8 cellular contexts compared by ENCODE assay signal in genomic region chr15:89243046-89243690, GRCh38. TPM values are rescaled to one million over a fixed set of nuclear protein-coding genes. Genes with fewer than 3 reads are reported as not detected.
A peak's percentile ranks its signal among the peaks of the same experiment; 100 is the strongest.
DNase-seq lines count a peak whose midpoint lies in the region; ATAC-seq, FAIRE-seq and TF ChIP-seq lines count a peak whose summit lies in the region.

No MANE protein-coding gene starts in this region.

- H3K4me3 ChIP-seq in RWPE2 (ENCODE audit: severe bottlenecking) (peak overlapping the region; percentile 79), fibroblast of mammary gland (ENCODE audit: control insufficient read depth, low read depth, low read length) (peak overlapping the region; percentile 97)

- H3K9me3 ChIP-seq in RWPE2 (ENCODE audit: severe bottlenecking) = no peaks in the 10 kb centered on the region

- H3K4me1 Mint-ChIP-seq in Calu3 (ENCODE audit: low read depth, unreplicated experiment) (peaks cover 29% of the 10 kb centered on the region), osteocyte (ENCODE audit: unreplicated experiment) (peaks cover 23% of the 10 kb centered on the region)

- H3K4me1 ChIP-seq in RWPE2 (ENCODE audit: insufficient read depth, poor library complexity, severe bottlenecking) = peaks cover 7% of the 10 kb centered on the region

- DNase-seq in Calu3 (no peak), RWPE2 (ENCODE audit: low spot score) (no peak), fibroblast of mammary gland (ENCODE audit: low read depth) (peak; percentile 53), osteocyte (ENCODE audit: extremely low spot score, unreplicated experiment) (no peak), anterior cingulate cortex (lab: John Stamatoyannopoulos, UW) (no peak), HTR-8/SVneo (ENCODE audit: insufficient read length, low spot score) (no peak)

- BruUV-seq in Calu3 (replicated peaks; lab: Mats Ljungman, UMichigan) = TSS peak; percentile 64

- CTCF ChIA-PET in Calu3 (lab: Charles Lee) = interaction anchor here (0.6 to 3.0 kb wide), 2 partner anchors 37 to 332 kb away, joined by 4 to 28 read pairs; partner anchors contain the start of gene TICRR

- intact Hi-C loops in Calu3 (cut with micrococcal nuclease; ENCODE audit: unreplicated experiment) = loop anchor here (1.0 kb wide), 2 partner anchors 37 to 349 kb away; no protein-coding TSS in a partner anchor

- ATAC-seq in RWPE2 (ENCODE audit: low read depth) (peak; percentile 4), GM19395 (IDR thresholded peaks at IDR 0.05; ENCODE audit: unreplicated experiment) (no peak), HG03175 (IDR thresholded peaks at IDR 0.05; ENCODE audit: unreplicated experiment) (no peak)

- FAIRE-seq in HTR-8/SVneo (lab: Jason Lieb, UNC) = no peak

- peaks cover 33% of the 10 kb centered on the region for H3K36me3 Mint-ChIP-seq in Calu3 (ENCODE audit: insufficient read depth, unreplicated experiment)
- H3K36me3 Mint-ChIP-seq in osteocyte (ENCODE audit: unreplicated experiment) = no peaks in the 10 kb centered on the region

- peaks cover 25% of the 10 kb centered on the region for H3K36me3 ChIP-seq in RWPE2 (ENCODE audit: low read depth)

- H3K9me3 Mint-ChIP-seq in Calu3 (ENCODE audit: low read depth, unreplicated experiment) = no peaks in the 10 kb centered on the region
- no peaks in the 10 kb centered on the region for H3K9me3 Mint-ChIP-seq in osteocyte (ENCODE audit: unreplicated experiment)

- peak overlapping the region; percentile 57 for H3K27ac ChIP-seq in RWPE2 (ENCODE audit: poor library complexity, severe bottlenecking)

- peak overlapping the region; percentile 91 for H3K4me3 Mint-ChIP-seq in Calu3 (ENCODE audit: low read depth, unreplicated experiment)
- peak overlapping the region; percentile 88 for H3K4me3 Mint-ChIP-seq in osteocyte (ENCODE audit: unreplicated experiment)

- TF ChIP-seq CTCF in Calu3 (IDR thresholded peaks at IDR 0.05; ENCODE audit: unreplicated experiment) (no peak), RWPE2 (IDR thresholded peaks at IDR 0.05; ENCODE audit: poor library complexity, severe bottlenecking) (no peak), fibroblast of mammary gland (conservative IDR thresholded peaks at IDR 0.05; ENCODE audit: control insufficient read depth, insufficient read depth, low read depth, low read length) (no peak), osteocyte (IDR thresholded peaks at IDR 0.05) (no peak)

- peak overlapping the region; percentile 79 for H3K27ac Mint-ChIP-seq in Calu3 (ENCODE audit: unreplicated experiment)
- peak overlapping the region; percentile 47 for H3K27ac Mint-ChIP-seq in osteocyte (ENCODE audit: unreplicated experiment)

- H3K27me3 Mint-ChIP-seq in Calu3 (ENCODE audit: unreplicated experiment) = peaks cover 37% of the 10 kb centered on the region
- H3K27me3 Mint-ChIP-seq in osteocyte (ENCODE audit: unreplicated experiment) = peaks cover 14% of the 10 kb centered on the region

- no peaks in the 10 kb centered on the region for H3K27me3 ChIP-seq in RWPE2 (ENCODE audit: insufficient read depth, poor library complexity, severe bottlenecking)

RNA-seq across cellular contexts. Expression of gene FANCI, which starts 0.6 kb away (rescaled TPM):
- 138 and 140 TPM in 2 replicates for total RNA-seq in Calu3 (2022)
- 11.3 and 14.9 TPM in 2 replicates for total RNA-seq in osteocyte

RNA-seq across cellular contexts. Expression of gene RLBP1, which starts 21.8 kb away (rescaled TPM):
- total RNA-seq in Calu3 (2022) = not detected in 2 replicates
- not detected in 2 replicates for total RNA-seq in osteocyte
